8 cellular contexts compared by ENCODE assay signal in the genomic region with DNA sequence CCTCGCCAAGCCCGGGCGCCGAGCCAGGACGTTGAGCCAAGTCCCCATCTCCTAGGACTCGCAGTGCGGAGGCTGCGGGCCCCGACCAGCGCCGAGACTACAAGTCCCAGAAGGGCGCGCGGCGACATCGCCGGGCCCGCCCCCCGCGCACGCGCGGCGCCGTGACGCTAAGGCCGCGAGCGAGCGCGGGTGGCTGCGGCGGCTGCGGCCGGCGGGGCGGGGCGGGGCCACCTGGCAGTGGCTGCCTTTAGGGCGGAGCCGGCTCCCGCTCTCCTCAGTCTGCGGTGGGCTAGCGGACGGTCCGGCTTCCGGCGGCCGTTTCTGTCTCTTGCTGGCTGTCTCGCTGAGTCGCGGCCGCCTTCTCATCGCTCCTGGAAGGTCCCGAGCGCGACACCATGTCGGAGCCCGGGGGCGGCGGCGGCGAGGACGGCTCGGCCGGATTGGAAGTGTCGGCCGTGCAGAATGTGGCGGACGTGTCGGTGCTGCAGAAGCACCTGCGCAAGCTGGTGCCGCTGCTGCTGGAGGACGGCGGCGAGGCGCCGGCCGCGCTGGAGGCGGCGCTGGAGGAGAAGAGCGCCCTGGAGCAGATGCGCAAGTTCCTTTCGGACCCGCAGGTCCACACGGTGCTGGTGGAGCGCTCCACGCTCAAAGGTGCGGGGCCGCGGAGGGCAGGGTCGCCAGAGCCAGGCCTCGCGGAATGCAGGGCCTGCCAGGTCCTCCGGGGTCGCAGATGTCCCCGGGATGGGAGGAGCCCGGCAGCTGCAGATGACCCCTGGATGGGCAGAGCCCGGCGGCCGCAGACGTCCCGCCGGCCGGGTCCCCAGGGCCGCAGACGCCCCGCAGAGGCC. TPM values are rescaled to one million over a fixed set of nuclear protein-coding genes. Genes with fewer than 3 reads are reported as not detected.
DNase-seq lines count a peak whose midpoint lies in the region; ATAC-seq, FAIRE-seq and TF ChIP-seq lines count a peak whose summit lies in the region.

TSS of gene DYNC1H1 (plus strand) at position 277 of the 848 bp plus-strand sequence. CDS start at position 396, 119 bp downstream.

- TF ChIP-seq POLR2A in endothelial cell of umbilical vein (IDR thresholded peaks at IDR 0.05; ENCODE audit: low read depth, low read length): peak; percentile 93

- peak within 1 kb of the TSS; percentile 75 to 95 (median 90) for H3K4me3 ChIP-seq in endothelial cell of umbilical vein (replicated peaks in 1 of 3; ENCODE audit: insufficient read depth in 1 of 3, low read depth in 1 of 3, low read length in 3 of 3)

- peaks cover 49% of the 10 kb centered on the region for H3K79me2 ChIP-seq in endothelial cell of umbilical vein (ENCODE audit: control insufficient read depth, insufficient read depth, low read length)

- TF ChIP-seq CTCF in D721Med (IDR thresholded peaks at IDR 0.05; ENCODE audit: insufficient read depth, missing control alignments): no peak
- no peak for TF ChIP-seq CTCF in endothelial cell of umbilical vein (IDR thresholded peaks at IDR 0.05; ENCODE audit: extremely low read depth in 1 of 2, insufficient read depth in 1 of 2, low read depth in 1 of 2, low read length in 2 of 2)

- FAIRE-seq in D721Med (lab: Jason Lieb, UNC) (no peak), endothelial cell of umbilical vein (lab: Jason Lieb, UNC) (peak; percentile 89)

- peaks cover 14% of the 10 kb centered on the region for H3K4me1 ChIP-seq in endothelial cell of umbilical vein (ENCODE audit: control insufficient read depth, extremely low read depth, insufficient read depth, low read length)

- peak; percentile 70 for DNase-seq in D721Med (ENCODE audit: insufficient read length, low spot score)
- peak; percentile 91 for DNase-seq in OCI-M1 (lab: John Stamatoyannopoulos, UW)
- DNase-seq in activated T-cell treated with anti-CD3 and anti-CD28 coated beads for 1 hour (ENCODE audit: low read depth): peak; percentile 78
- DNase-seq in endothelial cell of umbilical vein (ENCODE audit: low read depth, low spot score): peak; percentile 96
- peak; percentile 90 for DNase-seq in midbrain (lab: John Stamatoyannopoulos, UW)
- peak; percentile 65 to 80 for DNase-seq in stimulated activated CD8-positive, alpha-beta memory T cell treated with anti-CD3 and anti-CD28 coated beads, Interleukin-15, amount 100 ng/mL, for 4 hours (ENCODE audit: low read depth in 2 of 2)

- intact Hi-C loops in endothelial cell of umbilical vein (cut with micrococcal nuclease): loop anchor here (1.0 to 5.0 kb wide), 4 partner anchors 8 to 175 kb away; partner anchors contain the start of genes HSP90AA1 and WDR20

- peak within 1 kb of the TSS; percentile 94 for H3K4me2 ChIP-seq in endothelial cell of umbilical vein (ENCODE audit: insufficient read depth, low read length)

- H3K9me1 ChIP-seq in endothelial cell of umbilical vein (replicated peaks; ENCODE audit: control insufficient read depth, extremely low read depth, insufficient read depth, low read length): no peaks in the 10 kb centered on the region

- POLR2A ChIA-PET in endothelial cell of umbilical vein (lab: Charles Lee): interaction anchor here (1.0 kb wide), 1 partner anchor 16 kb away, joined by 4 read pairs; no protein-coding TSS in a partner anchor

- CTCF ChIA-PET in endothelial cell of umbilical vein (lab: Charles Lee): interaction anchor here (1.0 to 1.6 kb wide), 3 partner anchors 13 to 257 kb away, joined by 3 to 5 read pairs (median 3); no protein-coding TSS in a partner anchor

- H3K36me3 ChIP-seq in endothelial cell of umbilical vein (ENCODE audit: control insufficient read depth in 2 of 2, extremely low read depth in 1 of 2, insufficient read depth in 2 of 2, low read length in 2 of 2): peaks cover 2 to 3% of the 10 kb centered on the region in 2 experiments

- H2AFZ ChIP-seq in endothelial cell of umbilical vein (ENCODE audit: low read depth, low read length): peak within 1 kb of the TSS; percentile 74

- peak within 1 kb of the TSS; percentile 88 for H3K9ac ChIP-seq in endothelial cell of umbilical vein (replicated peaks; ENCODE audit: extremely low read depth, insufficient read depth, low read length)

- peak within 1 kb of the TSS; percentile 64 for H3K27ac ChIP-seq in endothelial cell of umbilical vein (ENCODE audit: insufficient read depth, low read depth, low read length)

- peaks cover 3% of the 10 kb centered on the region for H4K20me1 ChIP-seq in endothelial cell of umbilical vein (replicated peaks; ENCODE audit: control insufficient read depth, extremely low read depth, insufficient read depth, low read length)

- TF ChIP-seq RAD21 in Ishikawa (IDR thresholded peaks at IDR 0.05; ENCODE audit: low read depth): no peak

- peak; percentile 82 for ATAC-seq in GM21529 (IDR thresholded peaks at IDR 0.05; ENCODE audit: unreplicated experiment)

- TF ChIP-seq EP300 in Ishikawa (IDR thresholded peaks at IDR 0.05; ENCODE audit: borderline replicate concordance): no peak

- dilution Hi-C loops in endothelial cell of umbilical vein (cut with MboI; ENCODE audit: extremely low pct_ligation_motif_present, low sequenced_read_pairs): no loop called here

- no peaks in the 10 kb centered on the region for H3K9me3 ChIP-seq in endothelial cell of umbilical vein (replicated peaks; ENCODE audit: control insufficient read depth, insufficient read depth, low read length)

- no TSS peak for BruUV-seq in endothelial cell of umbilical vein (replicated peaks; lab: Mats Ljungman, UMichigan)

- H3K27me3 ChIP-seq in endothelial cell of umbilical vein (ENCODE audit: control insufficient read depth in 2 of 2, insufficient read depth in 2 of 2, low read length in 2 of 2): no peaks in the 10 kb centered on the region

TF ChIP-seq in Ishikawa, 13 proteins besides CTCF, POLR2A, EP300 and RAD21:
- TF ChIP-seq TEAD4 (IDR thresholded peaks at IDR 0.05) (no peak), TAF1 (IDR thresholded peaks at IDR 0.05; ENCODE audit: low read depth) (peak; percentile 63; the same call in 1 of the 2 replicates), ZBTB7A (IDR thresholded peaks at IDR 0.05; ENCODE audit: low read depth) (no peak), TCF12 (IDR thresholded peaks at IDR 0.05; ENCODE audit: low read depth) (no peak), NFIC (IDR thresholded peaks at IDR 0.05) (peak; percentile 52)

TF ChIP-seq in endothelial cell of umbilical vein, 7 proteins besides CTCF, POLR2A, EP300 and RAD21:
- peak; percentile 99 for TF ChIP-seq POLR2AphosphoS5 (IDR thresholded peaks at IDR 0.05; ENCODE audit: insufficient read depth, low read depth, low read length)
- no peak for TF ChIP-seq MYC (IDR thresholded peaks at IDR 0.05; ENCODE audit: low read depth, low read length)

RNA-seq across cellular contexts. Expression of gene DYNC1H1, which starts in this region (rescaled TPM):
- 596 and 648 TPM in 2 replicates for total RNA-seq in endothelial cell of umbilical vein
- polyA plus RNA-seq in endothelial cell of umbilical vein: 235 and 254 TPM in 2 replicates
- 268 and 289 TPM in 2 replicates for polyA plus RNA-seq in endothelial cell of umbilical vein (2011; cell fraction: cytosol; rRNA removed)
- 442 and 586 TPM in 2 replicates for polyA plus RNA-seq in endothelial cell of umbilical vein (2011; cell fraction: nucleus; rRNA removed)
- 436 and 546 TPM in 2 replicates for polyA plus RNA-seq in endothelial cell of umbilical vein (2012)
- polyA minus RNA-seq in endothelial cell of umbilical vein: 733 and 844 TPM in 2 replicates
- 261 TPM for polyA minus RNA-seq in endothelial cell of umbilical vein (2011; cell fraction: cytosol; rRNA and poly(A)+ RNA removed)
- polyA minus RNA-seq in endothelial cell of umbilical vein (2011; cell fraction: nucleus; rRNA and poly(A)+ RNA removed): 697 and 703 TPM in 2 replicates

Comparison
In these comparisons a context has a peak if more than half of its experiments do, and no peak if none do; other contexts are left out.
1. Peak in every context shown above with its lines: DNase-seq, ATAC-seq, H3K4me3 ChIP-seq and H3K27ac ChIP-seq.